2 cellular contexts compared by ENCODE assay signal in genomic region chr6:95551678-95552324, GRCh38.
TF ChIP-seq lines count a peak whose summit lies in the region.

No MANE protein-coding gene starts in this region.

TF ChIP-seq in liver, 16 proteins besides CTCF, POLR2A, EP300 and RAD21:
- TF ChIP-seq, protein P1, sequence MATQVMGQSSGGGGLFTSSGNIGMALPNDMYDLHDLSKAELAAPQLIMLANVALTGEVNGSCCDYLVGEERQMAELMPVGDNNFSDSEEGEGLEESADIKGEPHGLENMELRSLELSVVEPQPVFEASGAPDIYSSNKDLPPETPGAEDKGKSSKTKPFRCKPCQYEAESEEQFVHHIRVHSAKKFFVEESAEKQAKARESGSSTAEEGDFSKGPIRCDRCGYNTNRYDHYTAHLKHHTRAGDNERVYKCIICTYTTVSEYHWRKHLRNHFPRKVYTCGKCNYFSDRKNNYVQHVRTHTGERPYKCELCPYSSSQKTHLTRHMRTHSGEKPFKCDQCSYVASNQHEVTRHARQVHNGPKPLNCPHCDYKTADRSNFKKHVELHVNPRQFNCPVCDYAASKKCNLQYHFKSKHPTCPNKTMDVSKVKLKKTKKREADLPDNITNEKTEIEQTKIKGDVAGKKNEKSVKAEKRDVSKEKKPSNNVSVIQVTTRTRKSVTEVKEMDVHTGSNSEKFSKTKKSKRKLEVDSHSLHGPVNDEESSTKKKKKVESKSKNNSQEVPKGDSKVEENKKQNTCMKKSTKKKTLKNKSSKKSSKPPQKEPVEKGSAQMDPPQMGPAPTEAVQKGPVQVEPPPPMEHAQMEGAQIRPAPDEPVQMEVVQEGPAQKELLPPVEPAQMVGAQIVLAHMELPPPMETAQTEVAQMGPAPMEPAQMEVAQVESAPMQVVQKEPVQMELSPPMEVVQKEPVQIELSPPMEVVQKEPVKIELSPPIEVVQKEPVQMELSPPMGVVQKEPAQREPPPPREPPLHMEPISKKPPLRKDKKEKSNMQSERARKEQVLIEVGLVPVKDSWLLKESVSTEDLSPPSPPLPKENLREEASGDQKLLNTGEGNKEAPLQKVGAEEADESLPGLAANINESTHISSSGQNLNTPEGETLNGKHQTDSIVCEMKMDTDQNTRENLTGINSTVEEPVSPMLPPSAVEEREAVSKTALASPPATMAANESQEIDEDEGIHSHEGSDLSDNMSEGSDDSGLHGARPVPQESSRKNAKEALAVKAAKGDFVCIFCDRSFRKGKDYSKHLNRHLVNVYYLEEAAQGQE (IDR thresholded peaks at IDR 0.05) = peak; percentile 76
- TF ChIP-seq HNF4G (IDR thresholded peaks at IDR 0.05) (no peak), FOXA2 (IDR thresholded peaks at IDR 0.05) (peak; percentile 45), MAX (IDR thresholded peaks at IDR 0.05) (peak; percentile 63), FOXA1 (IDR thresholded peaks at IDR 0.05) (peak; percentile 66), RXRA (IDR thresholded peaks at IDR 0.05) (peak; percentile 97 to 99), EGR1 (IDR thresholded peaks at IDR 0.05; ENCODE audit: low read depth in 2 of 2) (no peak), YY1 (IDR thresholded peaks at IDR 0.05) (peak; percentile 63), JUND (IDR thresholded peaks at IDR 0.05) (peak in 1 of 2 donors; percentile 59), HNF4A (conservative IDR thresholded peaks at IDR 0.05) (peak; percentile 38 to 85), NR2F2 (IDR thresholded peaks at IDR 0.05) (no peak), TAF1 (conservative IDR thresholded peaks at IDR 0.05) (no peak), GABPA (IDR thresholded peaks at IDR 0.05 in 1 of 2, conservative IDR thresholded peaks at IDR 0.05 in 1 of 2) (no peak), SP1 (IDR thresholded peaks at IDR 0.05) (peak; percentile 66)
- TF ChIP-seq, protein P2, sequence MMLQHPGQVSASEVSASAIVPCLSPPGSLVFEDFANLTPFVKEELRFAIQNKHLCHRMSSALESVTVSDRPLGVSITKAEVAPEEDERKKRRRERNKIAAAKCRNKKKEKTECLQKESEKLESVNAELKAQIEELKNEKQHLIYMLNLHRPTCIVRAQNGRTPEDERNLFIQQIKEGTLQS (IDR thresholded peaks at IDR 0.05) = no peak
- TF ChIP-seq, protein P3, sequence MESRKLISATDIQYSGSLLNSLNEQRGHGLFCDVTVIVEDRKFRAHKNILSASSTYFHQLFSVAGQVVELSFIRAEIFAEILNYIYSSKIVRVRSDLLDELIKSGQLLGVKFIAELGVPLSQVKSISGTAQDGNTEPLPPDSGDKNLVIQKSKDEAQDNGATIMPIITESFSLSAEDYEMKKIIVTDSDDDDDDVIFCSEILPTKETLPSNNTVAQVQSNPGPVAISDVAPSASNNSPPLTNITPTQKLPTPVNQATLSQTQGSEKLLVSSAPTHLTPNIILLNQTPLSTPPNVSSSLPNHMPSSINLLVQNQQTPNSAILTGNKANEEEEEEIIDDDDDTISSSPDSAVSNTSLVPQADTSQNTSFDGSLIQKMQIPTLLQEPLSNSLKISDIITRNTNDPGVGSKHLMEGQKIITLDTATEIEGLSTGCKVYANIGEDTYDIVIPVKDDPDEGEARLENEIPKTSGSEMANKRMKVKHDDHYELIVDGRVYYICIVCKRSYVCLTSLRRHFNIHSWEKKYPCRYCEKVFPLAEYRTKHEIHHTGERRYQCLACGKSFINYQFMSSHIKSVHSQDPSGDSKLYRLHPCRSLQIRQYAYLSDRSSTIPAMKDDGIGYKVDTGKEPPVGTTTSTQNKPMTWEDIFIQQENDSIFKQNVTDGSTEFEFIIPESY (IDR thresholded peaks at IDR 0.05) = peak; percentile 85

TF ChIP-seq in HepG2, 621 proteins besides CTCF, POLR2A, EP300 and RAD21:
- TF ChIP-seq ZNF687 (CRISPR knock-in tag; IDR thresholded peaks at IDR 0.05) = no peak
TF ChIP-seq in HepG2: peak in this region for 0.
